In the genomic region with DNA sequence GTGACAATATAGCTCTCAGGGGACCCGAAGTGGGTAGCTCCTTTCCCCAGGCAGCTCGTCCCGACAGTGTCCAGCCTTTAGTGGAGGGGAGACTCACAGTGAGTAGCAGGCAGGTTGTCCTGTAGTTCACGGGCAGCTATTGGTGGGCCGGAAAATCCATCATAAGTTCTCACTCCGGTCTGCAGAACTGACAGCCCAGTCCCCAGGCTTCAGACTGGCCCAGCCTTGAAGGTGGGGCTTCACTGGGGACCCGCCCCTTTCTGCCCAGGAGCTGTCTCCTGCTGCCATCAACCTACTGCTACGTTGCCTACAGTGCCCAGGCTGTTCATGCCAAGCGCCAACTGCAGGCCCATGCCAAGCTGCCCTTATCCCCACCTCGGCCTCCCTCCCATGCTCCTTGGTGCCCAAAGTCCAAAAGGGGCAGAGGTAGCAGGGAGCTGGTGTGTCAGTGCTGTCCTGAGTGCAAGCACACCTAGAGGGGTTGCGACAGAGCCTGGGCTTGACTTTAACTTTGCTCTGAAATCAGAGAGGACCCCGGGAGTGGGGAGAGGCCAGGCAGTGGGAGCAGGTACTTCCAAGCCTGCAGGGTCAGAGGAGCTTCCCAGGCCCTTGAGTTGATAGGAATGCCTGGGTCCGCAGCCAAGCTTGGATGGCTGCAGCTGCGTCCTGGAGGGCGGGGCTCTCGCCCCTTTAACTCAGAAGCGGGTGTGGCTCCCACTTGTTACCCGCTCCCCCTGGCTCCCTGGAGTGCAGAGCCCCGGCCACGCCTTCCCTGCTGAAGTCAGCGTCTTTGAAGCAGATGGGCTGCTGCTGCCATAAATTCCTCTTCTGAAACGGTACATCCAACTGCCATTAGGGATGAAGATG, we compare ENCODE assay signal across 19 cellular contexts.
A peak's percentile ranks its signal among the peaks of the same experiment; 100 is the strongest.
DNase-seq lines count a peak whose midpoint lies in the region; ATAC-seq and TF ChIP-seq lines count a peak whose summit lies in the region.
"Had no signal": no experiment of that assay in that cellular context is flagged by ENCODE, and none has a peak within 500 bp of the region (broad histone marks: within the 10 kb centered on the region; RNA-seq: fewer than 3 reads in every experiment).

No MANE protein-coding gene starts in this region.

- no peak overlapping the region for H3K27ac ChIP-seq in endodermal cell (ENCODE audit: low read depth, low read length)
- H3K27ac ChIP-seq: sigmoid colon, transverse colon had no signal

- no peaks in the 10 kb centered on the region for H3K4me1 ChIP-seq in endodermal cell (ENCODE audit: control insufficient read depth, insufficient read depth, low read length)
- H3K4me1 ChIP-seq: HAP-1, sigmoid colon, transverse colon had no signal

- H3K36me3 ChIP-seq in endodermal cell (ENCODE audit: control insufficient read depth, insufficient read depth, low read length) = no peaks in the 10 kb centered on the region
- H3K36me3 ChIP-seq: HAP-1, sigmoid colon, transverse colon had no signal

- 90 to 91% methylated on average over 17 to 22 of the region's 22 CpGs for WGBS in endodermal cell (ENCODE audit: insufficient coverage in 1 of 2, insufficient read length in 1 of 2), 2 experiments

- H3K9me3 ChIP-seq in endodermal cell (ENCODE audit: control insufficient read depth, low read length) = no peaks in the 10 kb centered on the region
- H3K9me3 ChIP-seq: HAP-1, sigmoid colon, transverse colon had no signal

- no peak overlapping the region for H3K9ac ChIP-seq in endodermal cell (ENCODE audit: extremely low read depth, low read length, poor library complexity, severe bottlenecking)

- H3K27me3 ChIP-seq in endodermal cell (ENCODE audit: control insufficient read depth, insufficient read depth, low read length, poor library complexity, severe bottlenecking) = no peaks in the 10 kb centered on the region
- H3K27me3 ChIP-seq: sigmoid colon, transverse colon had no signal

- H3K36me3 Mint-ChIP-seq in endodermal cell (ENCODE audit: low read depth) = no peaks in the 10 kb centered on the region
- no peaks in the 10 kb centered on the region for H3K36me3 Mint-ChIP-seq in stimulated activated effector memory CD8-positive, alpha-beta T cell treated with anti-CD3 and anti-CD28 coated beads, Interleukin-12 subunit alpha, Interleukin-12 subunit beta, amount 100 ng/mL, for 72 hours
- H3K36me3 Mint-ChIP-seq: activated naive CD4-positive, alpha-beta T cell treated with anti-CD3 and anti-CD28 coated beads, Interleukin-2, amount 50 U/mL, for 24 hours; brain; CD8-positive, alpha-beta T cell; IgD-negative memory B cell had no signal

- no peak for TF ChIP-seq CTCF in endodermal cell (conservative IDR thresholded peaks at IDR 0.05)

- no peak overlapping the region for H3K4me3 ChIP-seq in endodermal cell (ENCODE audit: low read length)
- H3K4me3 ChIP-seq: HAP-1, sigmoid colon, transverse colon had no signal

- H3K9me3 Mint-ChIP-seq in endodermal cell = no peaks in the 10 kb centered on the region
- peaks cover 8% of the 10 kb centered on the region for H3K9me3 Mint-ChIP-seq in stimulated activated effector memory CD8-positive, alpha-beta T cell treated with anti-CD3 and anti-CD28 coated beads, Interleukin-12 subunit alpha, Interleukin-12 subunit beta, amount 100 ng/mL, for 72 hours
- H3K9me3 Mint-ChIP-seq: activated naive CD4-positive, alpha-beta T cell treated with anti-CD3 and anti-CD28 coated beads, Interleukin-2, amount 50 U/mL, for 24 hours; brain had no signal

- ATAC-seq in stimulated activated effector memory CD8-positive, alpha-beta T cell treated with anti-CD3 and anti-CD28 coated beads, Interleukin-12 subunit alpha, Interleukin-12 subunit beta, amount 100 ng/mL, for 72 hours = peak; percentile 26
- no peak for ATAC-seq in HG03565 (IDR thresholded peaks at IDR 0.05; ENCODE audit: unreplicated experiment)
- ATAC-seq: CD8-positive, alpha-beta T cell had no signal

- H3K4me3 Mint-ChIP-seq in endodermal cell = no peak overlapping the region
- no peak overlapping the region for H3K4me3 Mint-ChIP-seq in stimulated activated effector memory CD8-positive, alpha-beta T cell treated with anti-CD3 and anti-CD28 coated beads, Interleukin-12 subunit alpha, Interleukin-12 subunit beta, amount 100 ng/mL, for 72 hours
- H3K4me3 Mint-ChIP-seq: activated naive CD4-positive, alpha-beta T cell treated with anti-CD3 and anti-CD28 coated beads, Interleukin-2, amount 50 U/mL, for 24 hours; brain; CD8-positive, alpha-beta T cell; IgD-negative memory B cell; T-helper 1 cell treated with Interleukin-12 subunit alpha and Interleukin-12 subunit beta and Interleukin-4 antibody, amounts not matched to agents 30 μg/mL and 1 μg/mL, for 36 hours had no signal

- no peaks in the 10 kb centered on the region for H3K4me1 Mint-ChIP-seq in endodermal cell
- no peaks in the 10 kb centered on the region for H3K4me1 Mint-ChIP-seq in stimulated activated effector memory CD8-positive, alpha-beta T cell treated with anti-CD3 and anti-CD28 coated beads, Interleukin-12 subunit alpha, Interleukin-12 subunit beta, amount 100 ng/mL, for 72 hours
- H3K4me1 Mint-ChIP-seq: activated naive CD4-positive, alpha-beta T cell treated with anti-CD3 and anti-CD28 coated beads, Interleukin-2, amount 50 U/mL, for 24 hours; brain; IgD-negative memory B cell had no signal

- H3K27me3 Mint-ChIP-seq in endodermal cell (ENCODE audit: insufficient read depth) = no peaks in the 10 kb centered on the region
- H3K27me3 Mint-ChIP-seq: activated naive CD4-positive, alpha-beta T cell treated with anti-CD3 and anti-CD28 coated beads, Interleukin-2, amount 50 U/mL, for 24 hours; brain; IgD-negative memory B cell had no signal

- DNase-seq in NCI-H82 (lab: John Stamatoyannopoulos, UW) (peak; percentile 62), NCI-H82 treated with DMSO at 0.1 percent for 48 hours (lab: John Stamatoyannopoulos, UW; ENCODE audit: unreplicated experiment) (no peak), NCI-H524 treated with DMSO at 0.1 percent for 48 hours (lab: John Stamatoyannopoulos, UW) (peak; percentile 82), endodermal cell (peak; percentile 55), DMS79 (lab: John Stamatoyannopoulos, UW) (no peak)
- no peak for DNase-seq in stimulated activated effector memory CD8-positive, alpha-beta T cell treated with anti-CD3 and anti-CD28 coated beads, Interleukin-12 subunit alpha, Interleukin-12 subunit beta, amount 100 ng/mL, for 72 hours (ENCODE audit: low spot score in 2 of 2)
- no peak for DNase-seq in stimulated activated CD4-positive, alpha-beta T cell treated with anti-CD3 and anti-CD28 coated beads, Interleukin-4, amount 100 ng/mL, for 1 hour
- DNase-seq: CD8-positive, alpha-beta T cell; EL; NCI-H1092 treated with DMSO at 0.1 percent for 48 hours; NCI-H446 treated with DMSO at 0.1 percent for 48 hours; sigmoid colon; transverse colon had no signal

- H3K27ac Mint-ChIP-seq in endodermal cell = no peak overlapping the region
- no peak overlapping the region for H3K27ac Mint-ChIP-seq in stimulated activated effector memory CD8-positive, alpha-beta T cell treated with anti-CD3 and anti-CD28 coated beads, Interleukin-12 subunit alpha, Interleukin-12 subunit beta, amount 100 ng/mL, for 72 hours
- H3K27ac Mint-ChIP-seq: activated naive CD4-positive, alpha-beta T cell treated with anti-CD3 and anti-CD28 coated beads, Interleukin-2, amount 50 U/mL, for 24 hours; brain; CD8-positive, alpha-beta T cell; IgD-negative memory B cell; T-helper 1 cell treated with Interleukin-12 subunit alpha and Interleukin-12 subunit beta and Interleukin-4 antibody, amounts not matched to agents 30 μg/mL and 1 μg/mL, for 36 hours had no signal

Comparison
In these comparisons a context has a peak if more than half of its experiments do, and no peak if none do; other contexts are left out.
1. DNase-seq: peak in NCI-H82 (single experiment), NCI-H524 treated with DMSO at 0.1 percent for 48 hours (single experiment) and endodermal cell (single experiment); none in NCI-H82 treated with DMSO at 0.1 percent for 48 hours (single experiment), stimulated activated effector memory CD8-positive, alpha-beta T cell treated with anti-CD3 and anti-CD28 coated beads, Interleukin-12 subunit alpha, Interleukin-12 subunit beta, amount 100 ng/mL, for 72 hours (0 of 2), DMS79 (single experiment) and stimulated activated CD4-positive, alpha-beta T cell treated with anti-CD3 and anti-CD28 coated beads, Interleukin-4, amount 100 ng/mL, for 1 hour (single experiment).